In the genomic region with DNA sequence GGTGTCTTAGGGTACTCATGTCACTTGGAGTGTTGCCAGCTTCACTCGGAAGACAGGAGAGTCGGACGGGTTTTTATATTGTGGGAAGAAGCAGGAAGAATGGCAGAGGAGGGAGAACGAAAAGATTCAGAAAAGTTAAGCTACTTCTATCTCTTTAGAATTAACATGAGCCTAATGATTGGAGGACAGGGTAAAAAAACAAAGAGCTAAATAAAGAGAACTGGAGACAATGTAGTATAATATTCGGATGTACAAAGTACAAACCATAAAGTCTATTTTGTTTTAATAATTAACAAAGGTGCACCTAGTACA, we compare ENCODE assay signal across 15 cellular contexts. TPM values are rescaled to one million over a fixed set of nuclear protein-coding genes. Genes with fewer than 3 reads are reported as not detected.
A peak's percentile ranks its signal among the peaks of the same experiment; 100 is the strongest.
DNase-seq lines count a peak whose midpoint lies in the region; ATAC-seq lines count a peak whose summit lies in the region.
"Had no signal": no experiment of that assay in that cellular context is flagged by ENCODE, and none has a peak within 500 bp of the region (broad histone marks: within the 10 kb centered on the region; RNA-seq: fewer than 3 reads in every experiment).

No MANE protein-coding gene starts in this region.

- H3K4me3 ChIP-seq in HUES64 (ENCODE audit: low read length): no peak overlapping the region
- peak overlapping the region; percentile 51 to 65 for H3K4me3 ChIP-seq in duodenal mucosa (ENCODE audit: low read depth in 1 of 2, low read length in 2 of 2)
- H3K4me3 ChIP-seq in muscle layer of colon (ENCODE audit: low read depth in 1 of 2, low read length in 2 of 2): no peak overlapping the region
- H3K4me3 ChIP-seq: breast epithelium, gastrocnemius medialis, prostate gland, upper lobe of left lung had no signal

- no peaks in the 10 kb centered on the region for H3K36me3 ChIP-seq in HUES64 (ENCODE audit: insufficient read depth, low read length)
- H3K36me3 ChIP-seq in duodenal mucosa (ENCODE audit: control insufficient read depth in 1 of 2, insufficient read depth in 2 of 2, low read length in 2 of 2): no peaks in the 10 kb centered on the region
- H3K36me3 ChIP-seq in muscle layer of colon (ENCODE audit: insufficient read depth, low read length): no peaks in the 10 kb centered on the region
- H3K36me3 ChIP-seq: breast epithelium, gastrocnemius medialis, prostate gland, upper lobe of left lung had no signal

- H3K9ac ChIP-seq in HUES64 (ENCODE audit: low read depth, low read length) (peak overlapping the region; percentile 4; the same call in 1 of the 2 replicates), duodenal mucosa (ENCODE audit: low read depth in 1 of 2, low read length in 2 of 2) (peak overlapping the region in 1 of 2 donors; percentile 22), muscle layer of colon (ENCODE audit: low read length) (peak overlapping the region; percentile 1)

- no peaks in the 10 kb centered on the region for H3K9me3 ChIP-seq in HUES64 (ENCODE audit: insufficient read depth, low read depth, low read length)
- no peaks in the 10 kb centered on the region for H3K9me3 ChIP-seq in duodenal mucosa (ENCODE audit: control insufficient read depth in 1 of 2, low read length in 2 of 2)
- H3K9me3 ChIP-seq in muscle layer of colon (ENCODE audit: low read length): no peaks in the 10 kb centered on the region
- H3K9me3 ChIP-seq: breast epithelium, gastrocnemius medialis, prostate gland, upper lobe of left lung had no signal

- in situ Hi-C loops in KBM-7 (cut with MboI; ENCODE audit: low pct_unique_long_range_greater_than_20kb, low sequenced_read_pairs): loop anchor here (25.0 kb wide), 1 partner anchor 873 kb away; no protein-coding TSS in a partner anchor

- WGBS in HUES64: 82% methylated on average over 4 of the region's 5 CpGs

- H3K27ac ChIP-seq in HUES64 (ENCODE audit: low read depth, low read length): peak overlapping the region; percentile 69; the same call in 1 of the 2 replicates
- no peak overlapping the region for H3K27ac ChIP-seq in duodenal mucosa (ENCODE audit: low read depth, low read length)
- H3K27ac ChIP-seq in muscle layer of colon (ENCODE audit: low read depth, low read length): no peak overlapping the region
- peak overlapping the region; percentile 89 for H3K27ac ChIP-seq in temporal lobe (ENCODE audit: low read depth, low read length)
- H3K27ac ChIP-seq: gastrocnemius medialis, prostate gland, upper lobe of left lung had no signal

- ATAC-seq in HG02798 (IDR thresholded peaks at IDR 0.05; ENCODE audit: poor library complexity, unreplicated experiment): no peak
- ATAC-seq: gastrocnemius medialis had no signal

- H3K4me1 ChIP-seq in HUES64 (ENCODE audit: insufficient read depth, low read length) (peaks cover 29% of the 10 kb centered on the region), duodenal mucosa (ENCODE audit: control insufficient read depth in 1 of 2, insufficient read depth in 2 of 2, low read length in 2 of 2) (peaks cover 23 to 28% of the 10 kb centered on the region in 2 donors), muscle layer of colon (ENCODE audit: insufficient read depth, low read length) (peaks cover 33% of the 10 kb centered on the region)
- H3K4me1 ChIP-seq: breast epithelium had no signal

- no peak for DNase-seq in pons (ENCODE audit: low spot score)
- DNase-seq in KBM-7: no peak
- no peak for DNase-seq in activated naive CD4-positive, alpha-beta T cell (lab: John Stamatoyannopoulos, UW)
- DNase-seq: activated naive CD4-positive, alpha-beta T cell treated with Interleukin-2 at 50 U/mL for 16 hours; gastrocnemius medialis; MV-4-11; NCI-H82; upper lobe of left lung had no signal

- H3K27me3 ChIP-seq in HUES64 (ENCODE audit: insufficient read depth, low read length): no peaks in the 10 kb centered on the region
- H3K27me3 ChIP-seq in duodenal mucosa (ENCODE audit: control insufficient read depth in 1 of 2, insufficient read depth in 2 of 2, low read length in 2 of 2): no peaks in the 10 kb centered on the region
- H3K27me3 ChIP-seq in muscle layer of colon (ENCODE audit: control insufficient read depth in 1 of 2, insufficient read depth in 2 of 2, low read length in 2 of 2): no peaks in the 10 kb centered on the region
- H3K27me3 ChIP-seq: breast epithelium, gastrocnemius medialis, upper lobe of left lung had no signal

RNA-seq across cellular contexts. Expression of a gene that starts 43.9 kb away (rescaled TPM):
- polyA plus RNA-seq in HUES64 (2013, experiment 1 of 2): 14.1 TPM
- polyA plus RNA-seq in HUES64 (2013, experiment 2 of 2): 19.0 TPM
- 3.0 TPM for total RNA-seq in temporal lobe

RNA-seq across cellular contexts. Expression of a gene that starts 45.1 kb away (rescaled TPM):
- 32.0 TPM for polyA plus RNA-seq in HUES64 (2013, experiment 1 of 2)
- 39.0 TPM for polyA plus RNA-seq in HUES64 (2013, experiment 2 of 2)
- total RNA-seq in temporal lobe: 26.8 TPM

Comparison
In these comparisons a context has a peak if more than half of its experiments do, and no peak if none do; other contexts are left out.
1. H3K27ac ChIP-seq: peak in HUES64 (single experiment) and temporal lobe (single experiment); none in duodenal mucosa (single experiment) and muscle layer of colon (single experiment).
2. H3K4me3 ChIP-seq: peak in duodenal mucosa (2 of 2); none in HUES64 (single experiment) and muscle layer of colon (0 of 2).